Comparison of ENCODE assay signal across 6 cellular contexts in the genomic region with DNA sequence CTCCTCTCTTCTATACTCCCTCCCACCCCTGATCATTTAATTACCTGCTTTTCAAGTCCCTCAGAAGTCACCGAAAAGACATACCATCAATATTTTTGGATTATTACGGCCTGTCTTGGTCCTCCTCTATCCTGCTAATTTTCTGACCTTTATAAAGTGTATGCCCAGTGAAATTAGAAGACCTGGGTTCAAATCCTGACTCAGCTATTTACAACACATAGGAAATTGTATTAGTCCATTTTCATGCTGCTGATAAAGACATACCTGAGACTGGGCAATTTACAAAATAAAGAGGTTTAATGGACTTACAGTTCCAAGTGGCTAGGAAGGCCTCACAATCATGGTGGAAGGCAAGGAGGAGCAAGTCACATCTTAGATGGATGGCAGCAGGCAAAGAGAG. TPM values are rescaled to one million over a fixed set of nuclear protein-coding genes. Genes with fewer than 3 reads are reported as not detected.
"Had no signal": no experiment of that assay in that cellular context is flagged by ENCODE, and none has a peak within 500 bp of the region (broad histone marks: within the 10 kb centered on the region; RNA-seq: fewer than 3 reads in every experiment).

No MANE protein-coding gene starts in this region.

RNA-seq across cellular contexts. Expression of a gene that starts 14.8 kb away (rescaled TPM):
- total RNA-seq: OCI-LY7, PC-3, PC-9, SJSA1, T-cell had no signal
- polyA plus RNA-seq: SK-N-SH had no signal
